ENCODE assay signal across 21 cellular contexts in genomic region chr5:121668635-121669034, GRCh38.
DNase-seq lines count a peak whose midpoint lies in the region; ATAC-seq and TF ChIP-seq lines count a peak whose summit lies in the region.
"Had no signal": no experiment of that assay in that cellular context is flagged by ENCODE, and none has a peak within 500 bp of the region (broad histone marks: within the 10 kb centered on the region; RNA-seq: fewer than 3 reads in every experiment).

No MANE protein-coding gene starts in this region.

- no peak overlapping the region for H3K9ac ChIP-seq in mesendoderm (ENCODE audit: low read length)

- H3K56ac ChIP-seq in mesendoderm (ENCODE audit: low read length): no peak overlapping the region

- H3K4me3 Mint-ChIP-seq in activated CD8-positive, alpha-beta memory T cell treated with anti-CD3 and anti-CD28 coated beads, Interleukin-2, amount 10 ng/mL, durations not matched to agents 7 days and 5 days: no peak overlapping the region
- H3K4me3 Mint-ChIP-seq: activated B cell treated with CpG ODN at 0.5 μM for 24 hours; CD4-positive, alpha-beta memory T cell; nephron progenitor cell; stimulated activated effector memory CD8-positive, alpha-beta T cell treated with anti-CD3 and anti-CD28 coated beads, Interleukin-12 subunit alpha, Interleukin-12 subunit beta, amount 100 ng/mL, for 72 hours; T-helper 2 cell treated with Interferon-gamma antibody and Interleukin-4, amounts not matched to agents 5 μg/mL and 100 μg/mL, for 36 hours had no signal

- DNase-seq in EL: peak; percentile 18
- DNase-seq in HT1080 (ENCODE audit: low read depth): peak; percentile 93
- DNase-seq in astrocyte of the cerebellum (ENCODE audit: low read depth): peak; percentile 81
- DNase-seq in mesendoderm: peak; percentile 42
- no peak for DNase-seq in activated CD8-positive, alpha-beta memory T cell treated with anti-CD3 and anti-CD28 coated beads, Interleukin-2, amount 10 ng/mL, durations not matched to agents 7 days and 5 days
- DNase-seq in Ammon's horn (ENCODE audit: low spot score): no peak
- DNase-seq: activated B cell treated with CpG ODN at 0.5 μM for 24 hours; activated CD4-positive, alpha-beta T cell treated with anti-CD3 and anti-CD28 coated beads, Interleukin-2, amount 50 U/mL, for 48 hours; activated effector memory CD4-positive, alpha-beta T cell treated with anti-CD3 and anti-CD28 coated beads, Interleukin-2, amount 50 U/mL, for 16 hours; caudate nucleus; CD4-positive, alpha-beta memory T cell; DMS53; gastrocnemius medialis; GOT3; left colon; NCI-H146; nephron progenitor cell; posterior cingulate gyrus had no signal

- no CpG with 5 or more reads among the region's 1 CpG for WGBS in mesendoderm (ENCODE audit: extremely low coverage, insufficient coverage, low lambda C conversion rate)

- no peaks in the 10 kb centered on the region for H3K27me3 Mint-ChIP-seq in activated CD8-positive, alpha-beta memory T cell treated with anti-CD3 and anti-CD28 coated beads, Interleukin-2, amount 10 ng/mL, durations not matched to agents 7 days and 5 days
- H3K27me3 Mint-ChIP-seq: activated B cell treated with CpG ODN at 0.5 μM for 24 hours; CD4-positive, alpha-beta memory T cell had no signal

- no peak overlapping the region for H3K27ac Mint-ChIP-seq in activated CD8-positive, alpha-beta memory T cell treated with anti-CD3 and anti-CD28 coated beads, Interleukin-2, amount 10 ng/mL, durations not matched to agents 7 days and 5 days
- H3K27ac Mint-ChIP-seq: activated B cell treated with CpG ODN at 0.5 μM for 24 hours; CD4-positive, alpha-beta memory T cell; nephron progenitor cell; stimulated activated effector memory CD8-positive, alpha-beta T cell treated with anti-CD3 and anti-CD28 coated beads, Interleukin-12 subunit alpha, Interleukin-12 subunit beta, amount 100 ng/mL, for 72 hours; T-helper 2 cell treated with Interferon-gamma antibody and Interleukin-4, amounts not matched to agents 5 μg/mL and 100 μg/mL, for 36 hours had no signal

- H3K18ac ChIP-seq in mesendoderm (ENCODE audit: low read length): no peak overlapping the region

- in situ Hi-C loops in astrocyte of the cerebellum (cut with HindIII; ENCODE audit: low sequenced_read_pairs): no loop called here

- H3K4me3 ChIP-seq in astrocyte of the cerebellum (ENCODE audit: low read depth, low read length) (no peak overlapping the region), mesendoderm (ENCODE audit: low read length) (no peak overlapping the region)
- H3K4me3 ChIP-seq: gastrocnemius medialis had no signal

- H3K79me1 ChIP-seq in mesendoderm (ENCODE audit: low read length): no peaks in the 10 kb centered on the region

- H3K36me3 Mint-ChIP-seq in activated CD8-positive, alpha-beta memory T cell treated with anti-CD3 and anti-CD28 coated beads, Interleukin-2, amount 10 ng/mL, durations not matched to agents 7 days and 5 days: no peaks in the 10 kb centered on the region
- H3K36me3 Mint-ChIP-seq: CD4-positive, alpha-beta memory T cell; stimulated activated effector memory CD8-positive, alpha-beta T cell treated with anti-CD3 and anti-CD28 coated beads, Interleukin-12 subunit alpha, Interleukin-12 subunit beta, amount 100 ng/mL, for 72 hours had no signal

- no peak overlapping the region for H2AK5ac ChIP-seq in mesendoderm (ENCODE audit: low read length)

- H4K8ac ChIP-seq in mesendoderm (ENCODE audit: low read depth, low read length): no peak overlapping the region

- peaks cover 8% of the 10 kb centered on the region for H3K9me3 Mint-ChIP-seq in activated CD8-positive, alpha-beta memory T cell treated with anti-CD3 and anti-CD28 coated beads, Interleukin-2, amount 10 ng/mL, durations not matched to agents 7 days and 5 days (ENCODE audit: low read depth)

- H3K23ac ChIP-seq in mesendoderm (ENCODE audit: low read length): no peak overlapping the region

- no peak overlapping the region for H4K5ac ChIP-seq in mesendoderm (ENCODE audit: low read length)

- no peaks in the 10 kb centered on the region for H3K36me3 ChIP-seq in mesendoderm (ENCODE audit: control insufficient read depth, insufficient read depth, low read length)
- H3K36me3 ChIP-seq: gastrocnemius medialis had no signal

- no peak overlapping the region for H2BK120ac ChIP-seq in mesendoderm (ENCODE audit: low read depth, low read length)

- no peaks in the 10 kb centered on the region for H3K4me1 ChIP-seq in mesendoderm (ENCODE audit: control insufficient read depth, low read depth, low read length)
- H3K4me1 ChIP-seq: gastrocnemius medialis had no signal

- H3K27ac ChIP-seq in mesendoderm (ENCODE audit: low read depth, low read length): no peak overlapping the region
- H3K27ac ChIP-seq: gastrocnemius medialis had no signal

- no peaks in the 10 kb centered on the region for H3K4me1 Mint-ChIP-seq in activated CD8-positive, alpha-beta memory T cell treated with anti-CD3 and anti-CD28 coated beads, Interleukin-2, amount 10 ng/mL, durations not matched to agents 7 days and 5 days
- H3K4me1 Mint-ChIP-seq: activated B cell treated with CpG ODN at 0.5 μM for 24 hours; CD4-positive, alpha-beta memory T cell; nephron progenitor cell; stimulated activated effector memory CD8-positive, alpha-beta T cell treated with anti-CD3 and anti-CD28 coated beads, Interleukin-12 subunit alpha, Interleukin-12 subunit beta, amount 100 ng/mL, for 72 hours had no signal

- H2BK5ac ChIP-seq in mesendoderm (ENCODE audit: low read length): no peak overlapping the region

- no peak overlapping the region for H3K4me2 ChIP-seq in mesendoderm (ENCODE audit: low read length)

- CTCF ChIA-PET in activated CD8-positive, alpha-beta memory T cell treated with anti-CD3 and anti-CD28 coated beads, Interleukin-2, amount 10 ng/mL, durations not matched to agents 7 days and 5 days (lab: Charles Lee): no interaction called here

- ATAC-seq in HG03460 (IDR thresholded peaks at IDR 0.05; ENCODE audit: unreplicated experiment): no peak
- no peak for ATAC-seq in activated CD8-positive, alpha-beta memory T cell treated with anti-CD3 and anti-CD28 coated beads, Interleukin-2, amount 10 ng/mL, durations not matched to agents 7 days and 5 days
- ATAC-seq: gastrocnemius medialis; left colon; stimulated activated effector memory CD8-positive, alpha-beta T cell treated with anti-CD3 and anti-CD28 coated beads, Interleukin-12 subunit alpha, Interleukin-12 subunit beta, amount 100 ng/mL, for 72 hours had no signal

- H3K79me2 ChIP-seq in mesendoderm (ENCODE audit: control insufficient read depth, insufficient read depth, low read length): no peaks in the 10 kb centered on the region

- no peak overlapping the region for H3K4ac ChIP-seq in mesendoderm (ENCODE audit: low read depth, low read length)

- no peaks in the 10 kb centered on the region for H3K27me3 ChIP-seq in mesendoderm (ENCODE audit: insufficient read depth, low read length, poor library complexity)
- H3K27me3 ChIP-seq: gastrocnemius medialis had no signal

- H2BK15ac ChIP-seq in mesendoderm (replicated peaks; ENCODE audit: low read depth): no peak overlapping the region

- TF ChIP-seq CTCF in astrocyte of the cerebellum (IDR thresholded peaks at IDR 0.05; ENCODE audit: low read depth, low read length, missing control alignments): no peak

Comparison
In these comparisons a context has a peak if more than half of its experiments do, and no peak if none do; other contexts are left out.
1. DNase-seq: peak in EL (single experiment), HT1080 (single experiment), astrocyte of the cerebellum (single experiment) and mesendoderm (single experiment); none in activated CD8-positive, alpha-beta memory T cell treated with anti-CD3 and anti-CD28 coated beads, Interleukin-2, amount 10 ng/mL, durations not matched to agents 7 days and 5 days (single experiment) and Ammon's horn (single experiment).